8 cellular contexts compared by ENCODE assay signal in genomic region chr1:227948493-227949260, GRCh38. TPM values are rescaled to one million over a fixed set of nuclear protein-coding genes. Genes with fewer than 3 reads are reported as not detected.
DNase-seq lines count a peak whose midpoint lies in the region; ATAC-seq, FAIRE-seq and TF ChIP-seq lines count a peak whose summit lies in the region.

No MANE protein-coding gene starts in this region.

- H3K36me3 Mint-ChIP-seq in activated naive CD8-positive, alpha-beta T cell treated with anti-CD3 and anti-CD28 coated beads, Interleukin-2, amount 10 ng/mL, durations not matched to agents 7 days and 5 days: no peaks in the 10 kb centered on the region

- no peak for TF ChIP-seq CTCF in cardiac muscle cell (IDR thresholded peaks at IDR 0.05; ENCODE audit: low read depth, low read length)
- no peak for TF ChIP-seq CTCF in HepG2 (CRISPR knock-in tag; IDR thresholded peaks at IDR 0.05)

- H3K27me3 Mint-ChIP-seq in activated naive CD8-positive, alpha-beta T cell treated with anti-CD3 and anti-CD28 coated beads, Interleukin-2, amount 10 ng/mL, durations not matched to agents 7 days and 5 days: peaks cover 27% of the 10 kb centered on the region

- H3K4me3 ChIP-seq in cardiac muscle cell (peak overlapping the region; percentile 75), HepG2 (replicated peaks in 1 of 3; ENCODE audit: insufficient read depth in 1 of 3, low read depth in 2 of 3, low read length in 3 of 3) (peak overlapping the region in 1 of 3 experiments; percentile 57; a peak in 1 of 6 replicates)

- H3K27ac ChIP-seq in cardiac muscle cell: no peak overlapping the region
- no peak overlapping the region for H3K27ac ChIP-seq in HepG2 (ENCODE audit: extremely low read length, insufficient read depth, low read length)

- H3K79me2 ChIP-seq in HepG2 (ENCODE audit: insufficient read depth, low read length): no peaks in the 10 kb centered on the region

- no peak overlapping the region for H3K9ac ChIP-seq in HepG2 (ENCODE audit: insufficient read depth, low read depth, low read length)

- no peak overlapping the region for H2AFZ ChIP-seq in HepG2 (ENCODE audit: low read length)

- H3K9me3 ChIP-seq in cardiac muscle cell (ENCODE audit: low read depth): no peaks in the 10 kb centered on the region
- no peaks in the 10 kb centered on the region for H3K9me3 ChIP-seq in HepG2 (ENCODE audit: low read length)

- H4K20me1 ChIP-seq in HepG2 (ENCODE audit: insufficient read depth, low read length): no peaks in the 10 kb centered on the region

- TF ChIP-seq EP300 in HepG2 (IDR thresholded peaks at IDR 0.05; ENCODE audit: low read depth in 2 of 2, low read length in 2 of 2): no peak
- TF ChIP-seq EP300 in HepG2 (CRISPR knock-in tag; IDR thresholded peaks at IDR 0.05; ENCODE audit: borderline replicate concordance): no peak

- H3K4me1 Mint-ChIP-seq in activated naive CD8-positive, alpha-beta T cell treated with anti-CD3 and anti-CD28 coated beads, Interleukin-2, amount 10 ng/mL, durations not matched to agents 7 days and 5 days: peaks cover 1% of the 10 kb centered on the region

- no peak for TF ChIP-seq POLR2A in HepG2 (IDR thresholded peaks at IDR 0.05; ENCODE audit: insufficient read depth in 1 of 2, low read depth in 2 of 2, low read length in 2 of 2)

- H3K36me3 ChIP-seq in cardiac muscle cell (no peaks in the 10 kb centered on the region), HepG2 (replicated peaks in 1 of 2; ENCODE audit: control insufficient read depth in 1 of 2, insufficient read depth in 2 of 2, low read length in 2 of 2) (no peaks in the 10 kb centered on the region)

- H3K27me3 ChIP-seq in cardiac muscle cell (peaks cover 25% of the 10 kb centered on the region), HepG2 (ENCODE audit: control insufficient read depth in 1 of 2, insufficient read depth in 2 of 2, low read length in 2 of 2) (peaks cover 14 to 83% of the 10 kb centered on the region in 2 experiments; a peak in 4 of 5 replicates)

- H3K4me2 ChIP-seq in HepG2 (ENCODE audit: low read depth, low read length): peak overlapping the region; percentile 7; the same call in 1 of the 2 replicates

- no TSS peak for BruUV-seq in HepG2 (replicated peaks; lab: Mats Ljungman, UMichigan)

- CTCF ChIA-PET in HepG2 (lab: Yijun Ruan, JAX; ENCODE audit: low intra/inter-chr PET ratio, low total read pairs): no interaction called here

- H3K27ac Mint-ChIP-seq in activated naive CD8-positive, alpha-beta T cell treated with anti-CD3 and anti-CD28 coated beads, Interleukin-2, amount 10 ng/mL, durations not matched to agents 7 days and 5 days: no peak overlapping the region

- no peak for TF ChIP-seq RAD21 in HepG2 (CRISPR knock-in tag; IDR thresholded peaks at IDR 0.05)

- 37% methylated on average over 10 of the region's 25 CpGs for WGBS in HepG2 (ENCODE audit: low lambda C conversion rate)

- ATAC-seq in left ventricle myocardium superior: no peak
- no peak for ATAC-seq in activated naive CD8-positive, alpha-beta T cell treated with anti-CD3 and anti-CD28 coated beads, Interleukin-2, amount 10 ng/mL, durations not matched to agents 7 days and 5 days (ENCODE audit: low read depth)
- no peak for ATAC-seq in HepG2

- in situ Hi-C loops in HepG2 (cut with HindIII; ENCODE audit: extremely low pct_ligation_motif_present, low pct_unique_long_range_greater_than_20kb): loop anchor here (5.0 kb wide), 2 partner anchors 46 to 186 kb away; no protein-coding TSS in a partner anchor

- H3K4me1 ChIP-seq in cardiac muscle cell (ENCODE audit: low read depth) (no peaks in the 10 kb centered on the region), HepG2 (ENCODE audit: insufficient read depth, low read length) (peaks cover 16% of the 10 kb centered on the region)

- DNase-seq in cardiac muscle cell (ENCODE audit: low read depth in 1 of 2, low spot score in 1 of 2): no peak
- DNase-seq in left ventricle myocardium superior: no peak
- DNase-seq in activated naive CD8-positive, alpha-beta T cell treated with anti-CD3 and anti-CD28 coated beads, Interleukin-2, amount 10 ng/mL, durations not matched to agents 7 days and 5 days: no peak
- DNase-seq in HepG2 (ENCODE audit: low spot score): no peak
- peak; percentile 42 for DNase-seq in ureter (ENCODE audit: low spot score)
- no peak for DNase-seq in inferior parietal cortex (ENCODE audit: extremely low spot score)
- no peak for DNase-seq in NCI-H1105 treated with DMSO at 0.1 percent for 48 hours (lab: John Stamatoyannopoulos, UW)
- no peak for DNase-seq in SW 1271 (lab: John Stamatoyannopoulos, UW)

- no peak for FAIRE-seq in HepG2 (lab: Jason Lieb, UNC)

- peak overlapping the region; percentile 17 for H3K4me3 Mint-ChIP-seq in activated naive CD8-positive, alpha-beta T cell treated with anti-CD3 and anti-CD28 coated beads, Interleukin-2, amount 10 ng/mL, durations not matched to agents 7 days and 5 days

- intact Hi-C loops in left ventricle myocardium superior (cut with micrococcal nuclease): loop anchor here (5.0 to 10.0 kb wide), 2 partner anchors 186 to 464 kb away; no protein-coding TSS in a partner anchor
- intact Hi-C loops in HepG2 (cut with micrococcal nuclease; ENCODE audit: unreplicated experiment): no loop called here

- no peaks in the 10 kb centered on the region for H3K9me3 Mint-ChIP-seq in activated naive CD8-positive, alpha-beta T cell treated with anti-CD3 and anti-CD28 coated beads, Interleukin-2, amount 10 ng/mL, durations not matched to agents 7 days and 5 days

- POLR2A ChIA-PET in activated naive CD8-positive, alpha-beta T cell treated with anti-CD3 and anti-CD28 coated beads, Interleukin-2, amount 10 ng/mL, durations not matched to agents 7 days and 5 days (lab: Charles Lee): no interaction called here
- POLR2A ChIA-PET in HepG2 (lab: Yijun Ruan, JAX): no interaction called here

TF ChIP-seq in HepG2, 621 proteins besides CTCF, POLR2A, EP300 and RAD21 (continues in another document):
- TF ChIP-seq EZH2 (conservative IDR thresholded peaks at IDR 0.05; ENCODE audit: low read depth, low read length): peak; percentile 70; the same call in 1 of the 2 replicates

RNA-seq across cellular contexts. Expression of gene WNT9A, which starts 0.9 kb away (rescaled TPM):
- 1.4 and 1.9 TPM in 2 replicates for total RNA-seq in cardiac muscle cell
- 0.14 TPM in 1 of 2 replicates, not detected in the other for polyA plus RNA-seq in cardiac muscle cell
- total RNA-seq in left ventricle myocardium superior: 2.5 TPM
- under 1 TPM; 0.08 to 0.09 TPM for total RNA-seq in activated naive CD8-positive, alpha-beta T cell treated with anti-CD3 and anti-CD28 coated beads, Interleukin-2, amount 10 ng/mL, durations not matched to agents 7 days and 5 days
- total RNA-seq in HepG2 (2016; rRNA removed; fragmentation: Illumina TruSeq; extraction: Trizol): 0.04 TPM in 2 replicates
- not detected in 2 replicates for total RNA-seq in HepG2 (2016; cell fraction: cytosol; rRNA removed; fragmentation: Illumina TruSeq; extraction: Trizol; ENCODE audit: low read depth)
- total RNA-seq in HepG2 (2016; cell fraction: insoluble cytoplasmic fraction; rRNA removed; fragmentation: Illumina TruSeq; extraction: Trizol): 0.04 TPM in 1 of 2 replicates, not detected in the other
- total RNA-seq in HepG2 (2016; cell fraction: membrane; rRNA removed; fragmentation: Illumina TruSeq; extraction: Trizol): not detected in 2 replicates
- not detected in 2 replicates for total RNA-seq in HepG2 (2016; cell fraction: nucleus; rRNA removed; fragmentation: Illumina TruSeq; extraction: Trizol)
- not detected in 2 replicates for polyA plus RNA-seq in HepG2 (2011; rRNA removed)
- polyA plus RNA-seq in HepG2 (2011; cell fraction: cytosol; rRNA removed): 0.04 TPM in 1 of 2 replicates, not detected in the other
- polyA plus RNA-seq in HepG2 (2011; cell fraction: nucleus; rRNA removed): 0.06 and 0.07 TPM in 2 replicates
- 0.04 TPM in 1 of 2 replicates, not detected in the other for polyA plus RNA-seq in HepG2 (2012)
- polyA plus RNA-seq in HepG2 (2016; cell fraction: cytosol; fragmentation: Illumina TruSeq; extraction: Trizol; ENCODE audit: low read depth): not detected in 2 replicates
- polyA plus RNA-seq in HepG2 (2016; cell fraction: insoluble cytoplasmic fraction; fragmentation: Illumina TruSeq; extraction: Trizol; ENCODE audit: low read depth): not detected in 2 replicates
- not detected in 2 replicates for polyA plus RNA-seq in HepG2 (2016; cell fraction: membrane; fragmentation: Illumina TruSeq; extraction: Trizol; ENCODE audit: low read depth)
- not detected in 2 replicates for polyA plus RNA-seq in HepG2 (2016; cell fraction: nucleus; fragmentation: Illumina TruSeq; extraction: Trizol; ENCODE audit: insufficient read depth, low read depth)
- polyA minus RNA-seq in HepG2 (2011; rRNA and poly(A)+ RNA removed; ENCODE audit: low replicate concordance): 0.04 and 2.6 TPM in 2 replicates
- not detected in 2 replicates for polyA minus RNA-seq in HepG2 (2011; cell fraction: cytosol; rRNA and poly(A)+ RNA removed)
- not detected in 2 replicates for polyA minus RNA-seq in HepG2 (2011; cell fraction: nucleus; rRNA and poly(A)+ RNA removed)
- 2.7 TPM for total RNA-seq in ureter

RNA-seq across cellular contexts. Expression of gene WNT3A, which starts 58.1 kb away (rescaled TPM):
- total RNA-seq in cardiac muscle cell (not detected in 2 replicates), left ventricle myocardium superior (not detected), HepG2 (2016; rRNA removed; fragmentation: Illumina TruSeq; extraction: Trizol) (not detected in 2 replicates), ureter (0.21 TPM)
- polyA plus RNA-seq in cardiac muscle cell (0.12 TPM in 1 of 2 replicates, not detected in the other), HepG2 (2011; rRNA removed) (not detected in 2 replicates)
- not detected for total RNA-seq in activated naive CD8-positive, alpha-beta T cell treated with anti-CD3 and anti-CD28 coated beads, Interleukin-2, amount 10 ng/mL, durations not matched to agents 7 days and 5 days
- not detected in 2 replicates for total RNA-seq in HepG2 (2016; cell fraction: cytosol; rRNA removed; fragmentation: Illumina TruSeq; extraction: Trizol; ENCODE audit: low read depth)
- total RNA-seq in HepG2 (2016; cell fraction: insoluble cytoplasmic fraction; rRNA removed; fragmentation: Illumina TruSeq; extraction: Trizol): not detected in 2 replicates
- not detected in 2 replicates for total RNA-seq in HepG2 (2016; cell fraction: membrane; rRNA removed; fragmentation: Illumina TruSeq; extraction: Trizol)
- total RNA-seq in HepG2 (2016; cell fraction: nucleus; rRNA removed; fragmentation: Illumina TruSeq; extraction: Trizol): not detected in 2 replicates
- polyA plus RNA-seq in HepG2 (2011; cell fraction: cytosol; rRNA removed): not detected in 2 replicates
- polyA plus RNA-seq in HepG2 (2011; cell fraction: nucleus; rRNA removed): not detected in 2 replicates
- polyA plus RNA-seq in HepG2 (2012): not detected in 2 replicates
- polyA plus RNA-seq in HepG2 (2016; cell fraction: cytosol; fragmentation: Illumina TruSeq; extraction: Trizol; ENCODE audit: low read depth): not detected in 2 replicates
- polyA plus RNA-seq in HepG2 (2016; cell fraction: insoluble cytoplasmic fraction; fragmentation: Illumina TruSeq; extraction: Trizol; ENCODE audit: low read depth): not detected in 2 replicates
- polyA plus RNA-seq in HepG2 (2016; cell fraction: membrane; fragmentation: Illumina TruSeq; extraction: Trizol; ENCODE audit: low read depth): not detected in 2 replicates
- polyA plus RNA-seq in HepG2 (2016; cell fraction: nucleus; fragmentation: Illumina TruSeq; extraction: Trizol; ENCODE audit: insufficient read depth, low read depth): not detected in 2 replicates
- not detected in 2 replicates for polyA minus RNA-seq in HepG2 (2011; rRNA and poly(A)+ RNA removed; ENCODE audit: low replicate concordance)
- polyA minus RNA-seq in HepG2 (2011; cell fraction: cytosol; rRNA and poly(A)+ RNA removed): not detected in 2 replicates
- not detected in 2 replicates for polyA minus RNA-seq in HepG2 (2011; cell fraction: nucleus; rRNA and poly(A)+ RNA removed)
